In genomic region chr22:42283288-42284229, GRCh38 we compare ENCODE assay signal across 9 cellular contexts.
DNase-seq lines count a peak whose midpoint lies in the region; ATAC-seq and TF ChIP-seq lines count a peak whose summit lies in the region.
"Had no signal": no experiment of that assay in that cellular context is flagged by ENCODE, and none has a peak within 500 bp of the region (broad histone marks: within the 10 kb centered on the region; RNA-seq: fewer than 3 reads in every experiment).

No MANE protein-coding gene starts in this region.

- peak overlapping the region in 1 of 2 donors; percentile 7 for H3K9ac ChIP-seq in stomach smooth muscle (ENCODE audit: low read length in 2 of 2)

- no peak overlapping the region for H3K27ac Mint-ChIP-seq in memory B cell

- H3K4me1 ChIP-seq in stomach smooth muscle (ENCODE audit: control insufficient read depth, insufficient read depth, low read length): peaks cover 19% of the 10 kb centered on the region

- H3K9me3 Mint-ChIP-seq in memory B cell: no peaks in the 10 kb centered on the region

- peak overlapping the region; percentile 45 for H3K4me3 ChIP-seq in AG10803 (ENCODE audit: low read length)
- peak overlapping the region; percentile 53 to 73 for H3K4me3 ChIP-seq in stomach smooth muscle (ENCODE audit: low read length in 2 of 2)

- TF ChIP-seq CTCF in AG10803 (conservative IDR thresholded peaks at IDR 0.05; ENCODE audit: low read length): no peak
- no peak for TF ChIP-seq CTCF in GM10266 (IDR thresholded peaks at IDR 0.05; ENCODE audit: control insufficient read depth, insufficient read depth, low read depth, missing control alignments)

- peak overlapping the region; percentile 57 for H3K4me3 Mint-ChIP-seq in memory B cell

- H3K36me3 Mint-ChIP-seq in memory B cell: peaks cover 2% of the 10 kb centered on the region

- no peaks in the 10 kb centered on the region for H3K36me3 ChIP-seq in stomach smooth muscle (ENCODE audit: control insufficient read depth in 2 of 2, insufficient read depth in 2 of 2, low read length in 2 of 2)
- H3K36me3 ChIP-seq: right lobe of liver had no signal

- no peak for DNase-seq in AG10803 (ENCODE audit: low read depth)
- peak; percentile 82 for DNase-seq in SW480 (ENCODE audit: low spot score)
- peak; percentile 51 for DNase-seq in central memory CD4-positive, alpha-beta T cell
- DNase-seq in memory B cell (ENCODE audit: low spot score in 2 of 2): no peak
- no peak for DNase-seq in middle frontal gyrus (ENCODE audit: extremely low spot score, low spot score)
- no peak for DNase-seq in HPDE6-E6E7 (ENCODE audit: extremely low spot score)
- DNase-seq in GM10266 (ENCODE audit: extremely low spot score): no peak

- ATAC-seq in memory B cell (ENCODE audit: low read depth): peak; percentile 70

- no peaks in the 10 kb centered on the region for H3K9me3 ChIP-seq in stomach smooth muscle (ENCODE audit: control insufficient read depth in 2 of 2, low read length in 2 of 2)
- H3K9me3 ChIP-seq: right lobe of liver had no signal

- H3K4me1 Mint-ChIP-seq in memory B cell: peaks cover 26% of the 10 kb centered on the region

- peaks cover 5 to 13% of the 10 kb centered on the region in 2 donors for H3K27me3 ChIP-seq in stomach smooth muscle (ENCODE audit: control insufficient read depth in 1 of 2, insufficient read depth in 2 of 2, low read length in 2 of 2)

- no peak overlapping the region for H3K27ac ChIP-seq in stomach smooth muscle (ENCODE audit: low read length)

- H3K27me3 Mint-ChIP-seq in memory B cell: peaks cover 10% of the 10 kb centered on the region

Comparison
In these comparisons a context has a peak if more than half of its experiments do, and no peak if none do; other contexts are left out.
1. DNase-seq: peak in SW480 (single experiment) and central memory CD4-positive, alpha-beta T cell (single experiment); none in AG10803 (single experiment), memory B cell (0 of 2), middle frontal gyrus (single experiment), HPDE6-E6E7 (single experiment) and GM10266 (single experiment).